Comparison of ENCODE assay signal across 31 cellular contexts in genomic region chr6:105352037-105352617, GRCh38.
"Had no signal": no experiment of that assay in that cellular context is flagged by ENCODE, and none has a peak within 500 bp of the region (broad histone marks: within the 10 kb centered on the region; RNA-seq: fewer than 3 reads in every experiment).

No MANE protein-coding gene starts in this region.

- H3K27me3 ChIP-seq: adrenal gland, body of pancreas, esophagus muscularis mucosa, foreskin keratinocyte, gastrocnemius medialis, heart right ventricle had no signal

- ATAC-seq: activated CD4-positive, alpha-beta T cell treated with anti-CD3 and anti-CD28 coated beads for 36 hours; activated CD8-positive, alpha-beta memory T cell treated with anti-CD3 and anti-CD28 coated beads, Interleukin-2, amount 10 ng/mL, durations not matched to agents 7 days and 5 days; activated CD8-positive, alpha-beta T cell treated with anti-CD3 and anti-CD28 coated beads, Interleukin-2, amount 10 ng/mL, durations not matched to agents 7 days and 5 days; activated naive CD8-positive, alpha-beta T cell treated with anti-CD3 and anti-CD28 coated beads, Interleukin-2, amount 50 U/mL, for 24 hours; body of pancreas; effector memory CD8-positive, alpha-beta T cell; foreskin keratinocyte; gastrocnemius medialis had no signal

- H3K4me3 ChIP-seq: adrenal gland, body of pancreas, esophagus muscularis mucosa, gastrocnemius medialis, heart right ventricle had no signal

- H3K9me3 ChIP-seq: adrenal gland, body of pancreas, gastrocnemius medialis had no signal

- H3K27ac ChIP-seq: adrenal gland, body of pancreas, esophagus muscularis mucosa, foreskin keratinocyte, gastrocnemius medialis, heart right ventricle had no signal

- DNase-seq: activated CD4-positive, alpha-beta memory T cell treated with anti-CD3 and anti-CD28 coated beads for 36 hours; activated CD4-positive, alpha-beta T cell treated with anti-CD3 and anti-CD28 coated beads for 36 hours; activated CD4-positive, alpha-beta T cell treated with anti-CD3 and anti-CD28 coated beads, Interleukin-2, amount 10 ng/mL, durations not matched to agents 24 days and 14 days; activated CD4-positive, CD25-positive, alpha-beta regulatory T cell; activated CD4-positive, CD25-positive, alpha-beta regulatory T cell treated with anti-CD3 and anti-CD28 coated beads, Interleukin-2, amount 50 U/mL, for 72 hours; activated CD8-positive, alpha-beta memory T cell treated with anti-CD3 and anti-CD28 coated beads, Interleukin-2, amount 10 ng/mL, durations not matched to agents 7 days and 5 days; activated CD8-positive, alpha-beta memory T cell treated with anti-CD3 and anti-CD28 coated beads, Interleukin-2, amount 50 U/mL, for 4 hours; activated CD8-positive, alpha-beta T cell treated with anti-CD3 and anti-CD28 coated beads, Interleukin-2, amount 10 ng/mL, durations not matched to agents 7 days and 5 days; activated effector memory CD4-positive, alpha-beta T cell treated with anti-CD3 and anti-CD28 coated beads, Interleukin-2, amount 50 U/mL, for 16 hours; activated naive CD4-positive, alpha-beta T cell treated with anti-CD3 and anti-CD28 coated beads for 36 hours; activated naive CD8-positive, alpha-beta T cell treated with anti-CD3 and anti-CD28 coated beads for 36 hours; activated naive CD8-positive, alpha-beta T cell treated with anti-CD3 and anti-CD28 coated beads, Interleukin-2, amount 50 U/mL, for 24 hours; activated T-cell treated with anti-CD3 and anti-CD28 coated beads, Interleukin-2, amount 50 U/mL, for 1 hour; activated T-cell treated with anti-CD3 and anti-CD28 coated beads, Interleukin-2, amount 50 U/mL, for 48 hours; adrenal gland; amygdala; aorta; body of pancreas; central memory CD4-positive, alpha-beta T cell; cerebellar nuclear complex; cortex of kidney; dermis blood vessel endothelial cell; effector CD4-positive, alpha-beta T cell; effector memory CD8-positive, alpha-beta T cell; erythroblast; foreskin keratinocyte; gastrocnemius medialis; glutamatergic neuron; heart right ventricle; T-helper 2 cell had no signal

- H3K4me1 ChIP-seq: adrenal gland, body of pancreas, esophagus muscularis mucosa, foreskin keratinocyte, gastrocnemius medialis had no signal
